In the genomic region with DNA sequence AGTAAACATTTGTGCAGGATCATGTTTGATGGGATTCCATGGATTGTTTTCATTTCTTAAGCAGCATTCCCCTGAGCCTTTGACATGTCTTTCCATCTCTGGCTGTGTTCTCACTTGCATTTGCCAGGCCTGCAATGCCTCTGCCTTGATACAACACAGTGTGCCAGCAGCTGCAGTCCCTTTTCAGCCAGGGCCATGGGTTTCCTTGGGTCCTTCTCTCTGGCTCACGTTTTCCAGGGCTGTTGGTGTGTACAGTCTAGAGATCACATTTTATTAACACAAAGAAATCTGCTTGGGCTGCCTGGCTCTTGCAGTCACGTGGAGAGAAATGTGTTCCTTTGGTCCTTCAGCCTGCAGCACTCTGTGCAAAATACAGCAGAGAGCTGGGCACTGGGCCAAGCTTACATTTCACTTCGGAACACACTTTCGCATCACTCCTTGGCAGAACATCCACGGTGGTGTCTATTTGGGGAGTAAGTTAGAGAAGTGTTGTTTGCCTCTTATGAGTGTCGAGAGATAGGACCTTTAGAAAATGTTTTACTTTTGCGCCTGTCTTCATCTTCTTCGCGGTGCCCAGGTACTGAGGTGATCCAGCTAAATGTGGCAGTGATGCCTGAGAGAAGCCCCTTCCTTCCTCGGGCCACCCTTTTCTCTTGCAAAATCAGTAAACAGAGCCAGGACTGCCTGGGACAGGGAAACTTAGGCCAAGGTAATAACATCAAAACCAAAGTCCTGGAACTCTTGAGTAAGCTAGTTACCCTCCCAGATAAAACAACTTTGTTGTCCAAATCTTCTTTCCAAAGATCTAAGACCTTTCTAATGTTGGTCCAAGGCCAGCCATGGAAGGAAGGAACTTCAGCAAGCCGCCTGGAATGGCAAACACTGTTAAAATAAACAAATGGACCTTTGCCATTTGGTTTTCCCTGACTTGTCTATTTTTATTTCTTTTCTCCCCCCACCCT, we compare ENCODE assay signal across 9 cellular contexts. TPM values are rescaled to one million over a fixed set of nuclear protein-coding genes. Genes with fewer than 3 reads are reported as not detected.
DNase-seq lines count a peak whose midpoint lies in the region; ATAC-seq and TF ChIP-seq lines count a peak whose summit lies in the region.
"Had no signal": no experiment of that assay in that cellular context is flagged by ENCODE, and none has a peak within 500 bp of the region (broad histone marks: within the 10 kb centered on the region; RNA-seq: fewer than 3 reads in every experiment).

No MANE protein-coding gene starts in this region.

- no peaks in the 10 kb centered on the region for H3K36me3 ChIP-seq in GM23248 (ENCODE audit: low read depth)
- no peaks in the 10 kb centered on the region for H3K36me3 ChIP-seq in cardiac muscle cell
- no peaks in the 10 kb centered on the region for H3K36me3 ChIP-seq in rectal smooth muscle tissue (ENCODE audit: control insufficient read depth, insufficient read depth, low read length)
- no peaks in the 10 kb centered on the region for H3K36me3 ChIP-seq in mesenchymal stem cell (ENCODE audit: control insufficient read depth in 1 of 2, insufficient read depth in 2 of 2, low read depth in 1 of 2, low read length in 2 of 2)
- no peaks in the 10 kb centered on the region for H3K36me3 ChIP-seq in effector memory CD4-positive, alpha-beta T cell (ENCODE audit: control insufficient read depth, insufficient read depth, low read length)
- H3K36me3 ChIP-seq: SJSA1 had no signal

- no peak overlapping the region for H2BK120ac ChIP-seq in mesenchymal stem cell (ENCODE audit: low read depth, low read length)

- no peak overlapping the region for H2BK15ac ChIP-seq in mesenchymal stem cell (ENCODE audit: low read depth, poor library complexity, severe bottlenecking)

- no peak overlapping the region for H3K4me3 ChIP-seq in GM23248
- no peak overlapping the region for H3K4me3 ChIP-seq in cardiac muscle cell
- peak overlapping the region; percentile 12 for H3K4me3 ChIP-seq in rectal smooth muscle tissue (ENCODE audit: low read length)
- peak overlapping the region in 1 of 2 experiments; percentile 35 for H3K4me3 ChIP-seq in mesenchymal stem cell (ENCODE audit: insufficient read depth in 1 of 2, low read depth in 1 of 2, low read length in 2 of 2)
- no peak overlapping the region for H3K4me3 ChIP-seq in effector memory CD4-positive, alpha-beta T cell (ENCODE audit: insufficient read depth, low read depth, low read length, poor library complexity, severe bottlenecking)
- H3K4me3 ChIP-seq: SJSA1 had no signal

- H3K4me1 ChIP-seq in GM23248 (ENCODE audit: insufficient read depth) (no peaks in the 10 kb centered on the region), cardiac muscle cell (ENCODE audit: low read depth) (no peaks in the 10 kb centered on the region), rectal smooth muscle tissue (ENCODE audit: control insufficient read depth, insufficient read depth, low read length) (peaks cover 59% of the 10 kb centered on the region), mesenchymal stem cell (ENCODE audit: control insufficient read depth, insufficient read depth, low read depth, low read length) (no peaks in the 10 kb centered on the region)
- H3K4me1 ChIP-seq in effector memory CD4-positive, alpha-beta T cell (ENCODE audit: control insufficient read depth, insufficient read depth, low read length, poor library complexity, severe bottlenecking) = no peaks in the 10 kb centered on the region
- H3K4me1 ChIP-seq: SJSA1 had no signal

- no peak for ATAC-seq in HG03439 (IDR thresholded peaks at IDR 0.05; ENCODE audit: unreplicated experiment)

- H2BK12ac ChIP-seq in mesenchymal stem cell (ENCODE audit: low read length in 2 of 2) = no peak overlapping the region

- H3K4me2 ChIP-seq in GM23248 (ENCODE audit: unreplicated experiment) (no peak overlapping the region), mesenchymal stem cell (ENCODE audit: low read length, poor library complexity, severe bottlenecking) (no peak overlapping the region)

- H2AFZ ChIP-seq in GM23248 (no peak overlapping the region), mesenchymal stem cell (ENCODE audit: low read depth, low read length) (no peak overlapping the region)

- H3K4ac ChIP-seq in mesenchymal stem cell (ENCODE audit: low read depth in 1 of 2, low read length in 2 of 2) = no peak overlapping the region

- no peak overlapping the region for H2AK5ac ChIP-seq in mesenchymal stem cell (ENCODE audit: low read length, severe bottlenecking)

- H3K14ac ChIP-seq in mesenchymal stem cell (ENCODE audit: low read length in 2 of 2) = peak overlapping the region in 1 of 2 experiments; percentile 51

- DNase-seq in GM23248 = peak; percentile 52
- DNase-seq in cardiac muscle cell (ENCODE audit: low read depth in 1 of 2, low spot score in 1 of 2) = peak; percentile 21 to 93
- DNase-seq in mesenchymal stem cell = no peak
- DNase-seq in effector memory CD4-positive, alpha-beta T cell = no peak
- no peak for DNase-seq in stimulated activated CD4-positive, alpha-beta T cell treated with anti-CD3 and anti-CD28 coated beads, Interleukin-12 subunit alpha, Interleukin-12 subunit beta, amount 100 ng/mL, for 4 hours

- no peaks in the 10 kb centered on the region for H3K79me1 ChIP-seq in mesenchymal stem cell (replicated peaks; ENCODE audit: low read length, poor library complexity, severe bottlenecking)

- no peak for TF ChIP-seq CTCF in VCaP (conservative IDR thresholded peaks at IDR 0.05)
- no peak for TF ChIP-seq CTCF in cardiac muscle cell (IDR thresholded peaks at IDR 0.05; ENCODE audit: low read depth, low read length)

- no peaks in the 10 kb centered on the region for H3F3A ChIP-seq in GM23248 (ENCODE audit: insufficient read depth)

- in situ Hi-C loops in GM23248 (cut with MboI) = no loop called here

- H4K91ac ChIP-seq in mesenchymal stem cell (ENCODE audit: low read length) = no peak overlapping the region

- H4K20me1 ChIP-seq in GM23248 (ENCODE audit: insufficient read depth) = no peaks in the 10 kb centered on the region

- no peaks in the 10 kb centered on the region for H3K9me2 ChIP-seq in GM23248 (ENCODE audit: insufficient read depth)

- H3K9me3 ChIP-seq in GM23248 (ENCODE audit: low read depth) (no peaks in the 10 kb centered on the region), cardiac muscle cell (ENCODE audit: low read depth) (no peaks in the 10 kb centered on the region), mesenchymal stem cell (ENCODE audit: control insufficient read depth, low read length) (no peaks in the 10 kb centered on the region)
- no peaks in the 10 kb centered on the region for H3K9me3 ChIP-seq in effector memory CD4-positive, alpha-beta T cell (ENCODE audit: control insufficient read depth, low read length)
- H3K9me3 ChIP-seq: SJSA1 had no signal

- peaks cover 12% of the 10 kb centered on the region; the same call in 1 of the 2 replicates for H3K27me3 ChIP-seq in GM23248 (replicated peaks; ENCODE audit: insufficient read depth)
- H3K27me3 ChIP-seq in cardiac muscle cell = no peaks in the 10 kb centered on the region
- no peaks in the 10 kb centered on the region for H3K27me3 ChIP-seq in rectal smooth muscle tissue (ENCODE audit: control insufficient read depth, insufficient read depth, low read length)
- no peaks in the 10 kb centered on the region for H3K27me3 ChIP-seq in mesenchymal stem cell (ENCODE audit: control insufficient read depth in 1 of 2, insufficient read depth in 1 of 2, low read length in 2 of 2)
- no peaks in the 10 kb centered on the region for H3K27me3 ChIP-seq in effector memory CD4-positive, alpha-beta T cell (replicated peaks; ENCODE audit: control insufficient read depth, insufficient read depth, low read length, poor library complexity, severe bottlenecking)

- H3K27ac ChIP-seq in GM23248 = no peak overlapping the region
- H3K27ac ChIP-seq in VCaP = peak overlapping the region; percentile 83
- no peak overlapping the region for H3K27ac ChIP-seq in cardiac muscle cell
- H3K27ac ChIP-seq in rectal smooth muscle tissue (ENCODE audit: low read depth, low read length) = peak overlapping the region; percentile 90
- no peak overlapping the region for H3K27ac ChIP-seq in mesenchymal stem cell (ENCODE audit: low read length, poor library complexity, severe bottlenecking)
- H3K27ac ChIP-seq in effector memory CD4-positive, alpha-beta T cell (ENCODE audit: insufficient read depth, low read length, poor library complexity, severe bottlenecking) = no peak overlapping the region
- H3K27ac ChIP-seq: SJSA1 had no signal

- H3K79me2 ChIP-seq in GM23248 (ENCODE audit: insufficient read depth) = no peaks in the 10 kb centered on the region

- H4K8ac ChIP-seq in mesenchymal stem cell (ENCODE audit: low read length) = no peak overlapping the region

- H3K18ac ChIP-seq in mesenchymal stem cell (ENCODE audit: low read depth in 1 of 2, low read length in 2 of 2) = no peak overlapping the region

- H2BK5ac ChIP-seq in mesenchymal stem cell (ENCODE audit: low read depth, low read length, poor library complexity, severe bottlenecking) = no peak overlapping the region

- 31 to 33% methylated on average over 11 of the region's 11 CpGs for WGBS in GM23248 (ENCODE audit: low coverage in 1 of 2, low lambda C conversion rate in 2 of 2, missing lambda C conversion rate in 2 of 2), 2 experiments
- 78% methylated on average over 11 of the region's 11 CpGs for WGBS in mesenchymal stem cell

- no peak overlapping the region for H3K23ac ChIP-seq in mesenchymal stem cell (ENCODE audit: low read length in 2 of 2)

- H3K9ac ChIP-seq in GM23248 (no peak overlapping the region), rectal smooth muscle tissue (ENCODE audit: low read length) (no peak overlapping the region), mesenchymal stem cell (ENCODE audit: low read length) (no peak overlapping the region)

RNA-seq across cellular contexts. Expression of gene HLF, which starts 20.9 kb away (rescaled TPM):
- total RNA-seq in GM23248 (2014; rRNA removed; shearing (Covaris generic)) = not detected in 2 replicates
- polyA plus RNA-seq in GM23248 (2016; fragmentation: Nextera tagmentation; extraction: Ambion mirVana) = 0.09 TPM in 1 of 2 replicates, not detected in the other
- total RNA-seq in cardiac muscle cell = 0.28 and 0.74 TPM in 2 replicates
- 0.29 TPM in 1 of 2 replicates, not detected in the other for polyA plus RNA-seq in cardiac muscle cell
- polyA plus RNA-seq in mesenchymal stem cell (2013, experiment 1 of 2) = not detected
- not detected for polyA plus RNA-seq in mesenchymal stem cell (2013, experiment 2 of 2)

Comparison
In these comparisons a context has a peak if more than half of its experiments do, and no peak if none do; other contexts are left out.
1. DNase-seq: peak in GM23248 (single experiment) and cardiac muscle cell (2 of 2); none in mesenchymal stem cell (single experiment), effector memory CD4-positive, alpha-beta T cell (0 of 3) and stimulated activated CD4-positive, alpha-beta T cell treated with anti-CD3 and anti-CD28 coated beads, Interleukin-12 subunit alpha, Interleukin-12 subunit beta, amount 100 ng/mL, for 4 hours (single experiment).
2. H3K27ac ChIP-seq: peak in VCaP (single experiment) and rectal smooth muscle tissue (single experiment); none in GM23248 (single experiment), cardiac muscle cell (single experiment), mesenchymal stem cell (single experiment) and effector memory CD4-positive, alpha-beta T cell (single experiment).